Comparison of ENCODE assay signal across 18 cellular contexts in the genomic region with DNA sequence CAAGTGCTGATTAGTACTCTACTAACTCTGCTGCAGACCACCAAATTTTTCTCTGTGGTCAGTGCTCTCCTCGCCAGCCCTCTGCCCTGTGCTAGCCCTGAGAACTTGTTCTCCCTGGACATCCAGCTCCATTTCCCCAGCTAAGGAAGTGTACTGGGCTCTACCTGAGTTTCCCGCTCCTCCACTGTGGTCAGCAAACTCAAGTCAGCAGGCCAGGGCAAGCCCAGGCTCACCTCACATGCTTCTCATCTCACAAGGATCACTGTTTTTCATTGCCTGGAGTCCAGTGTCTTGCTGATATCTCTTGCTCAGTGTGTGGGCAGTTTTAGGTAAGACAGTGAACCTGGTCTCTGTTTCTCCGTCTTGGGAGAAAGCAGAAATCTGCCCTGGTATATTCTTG.
DNase-seq lines count a peak whose midpoint lies in the region; ATAC-seq, FAIRE-seq and TF ChIP-seq lines count a peak whose summit lies in the region.
"Had no signal": no experiment of that assay in that cellular context is flagged by ENCODE, and none has a peak within 500 bp of the region (broad histone marks: within the 10 kb centered on the region; RNA-seq: fewer than 3 reads in every experiment).

No MANE protein-coding gene starts in this region.

- TF ChIP-seq POLR2A in H1 (IDR thresholded peaks at IDR 0.05; ENCODE audit: control extremely low read depth in 1 of 2, low read depth in 2 of 2, low read length in 2 of 2) (no peak), ovary (IDR thresholded peaks at IDR 0.05) (no peak)

- H2BK5ac ChIP-seq in H1 (ENCODE audit: low read depth, low read length) (no peak overlapping the region), trophoblast cell (ENCODE audit: low read depth, low read length, poor library complexity) (peak overlapping the region; percentile 14)

- H3K4ac ChIP-seq in H1 (replicated peaks; ENCODE audit: insufficient read length, low read depth, low read length) (no peak overlapping the region), trophoblast cell (ENCODE audit: low read depth, low read length) (no peak overlapping the region)

- H3K18ac ChIP-seq in H1 (ENCODE audit: extremely low read depth, low read length) (no peak overlapping the region), trophoblast cell (ENCODE audit: low read length) (peak overlapping the region; percentile 7)

- DNase-seq in activated CD8-positive, alpha-beta memory T cell treated with anti-CD3 and anti-CD28 coated beads for 24 hours = peak; percentile 21
- DNase-seq in activated CD8-positive, alpha-beta memory T cell treated with anti-CD3 and anti-CD28 coated beads, Interleukin-2, amount 10 ng/mL, durations not matched to agents 7 days and 5 days = no peak
- DNase-seq in Karpas-422 (peak; percentile 57), H1 (ENCODE audit: low read depth in 1 of 2, low spot score in 2 of 2) (no peak), trophoblast cell (no peak), left colon (no peak), ovary (no peak)
- DNase-seq: 8988T; AML-193; Calu3; CD4-positive, alpha-beta T cell; DMS 273 treated with DMSO at 0.1 percent for 48 hours; GF-D8 had no signal

- H3K9me3 Mint-ChIP-seq in activated CD8-positive, alpha-beta memory T cell treated with anti-CD3 and anti-CD28 coated beads, Interleukin-2, amount 10 ng/mL, durations not matched to agents 7 days and 5 days (ENCODE audit: low read depth) = peaks cover 3% of the 10 kb centered on the region
- H3K9me3 Mint-ChIP-seq: CD4-positive, alpha-beta T cell had no signal

- H3K14ac ChIP-seq in H1 (ENCODE audit: insufficient read length) = no peak overlapping the region
- H3K14ac ChIP-seq in trophoblast cell (ENCODE audit: low read length) = peak overlapping the region; percentile 21

- H3K9me3 ChIP-seq in Karpas-422 (ENCODE audit: low read length) = no peaks in the 10 kb centered on the region
- no peaks in the 10 kb centered on the region for H3K9me3 ChIP-seq in H1 (ENCODE audit: insufficient read depth in 2 of 2, low read depth in 1 of 2, low read length in 1 of 2)
- H3K9me3 ChIP-seq in trophoblast cell (ENCODE audit: insufficient read depth, low read depth, low read length) = peaks cover 2% of the 10 kb centered on the region
- H3K9me3 ChIP-seq in ovary = no peaks in the 10 kb centered on the region

- H3K4me2 ChIP-seq in Karpas-422 (ENCODE audit: low read depth, low read length, poor library complexity, severe bottlenecking) = peak overlapping the region; percentile 73
- H3K4me2 ChIP-seq in H1 (ENCODE audit: insufficient read depth in 1 of 2, low read depth in 2 of 2, low read length in 2 of 2) = no peak overlapping the region
- H3K4me2 ChIP-seq in trophoblast cell (ENCODE audit: low read length) = no peak overlapping the region
- H3K4me2 ChIP-seq: BLaER1 treated with 17β-estradiol and CSF1 and Interleukin-3, amounts not matched to agents 10 nM and 100 nM had no signal

- no peaks in the 10 kb centered on the region for H3K9me2 ChIP-seq in Karpas-422 (replicated peaks; ENCODE audit: insufficient read depth, low read length)

- POLR2A ChIA-PET in H1 (lab: Charles Lee; ENCODE audit: partially characterized antibody) = no interaction called here

- no peak overlapping the region for H3K27ac Mint-ChIP-seq in activated CD8-positive, alpha-beta memory T cell treated with anti-CD3 and anti-CD28 coated beads, Interleukin-2, amount 10 ng/mL, durations not matched to agents 7 days and 5 days
- H3K27ac Mint-ChIP-seq: CD4-positive, alpha-beta T cell had no signal

- CTCF ChIA-PET in activated CD8-positive, alpha-beta memory T cell treated with anti-CD3 and anti-CD28 coated beads, Interleukin-2, amount 10 ng/mL, durations not matched to agents 7 days and 5 days (lab: Charles Lee) = no interaction called here
- CTCF ChIA-PET in H1 (lab: Charles Lee; ENCODE audit: partially characterized antibody) = no interaction called here

- H3K79me2 ChIP-seq in Karpas-422 (ENCODE audit: low read length) (no peaks in the 10 kb centered on the region), H1 (ENCODE audit: control insufficient read depth in 1 of 2, insufficient read depth in 2 of 2, low read length in 2 of 2) (no peaks in the 10 kb centered on the region), trophoblast cell (ENCODE audit: control insufficient read depth, insufficient read depth, low read length, poor library complexity) (no peaks in the 10 kb centered on the region)

- H3K23ac ChIP-seq in H1 (ENCODE audit: insufficient read length) (no peak overlapping the region), trophoblast cell (ENCODE audit: low read length) (no peak overlapping the region)

- H3K27me3 ChIP-seq in Karpas-422 (ENCODE audit: low read length) (no peaks in the 10 kb centered on the region), H1 (replicated peaks in 1 of 4; ENCODE audit: control insufficient read depth in 3 of 4, extremely low read depth in 1 of 4, insufficient read depth in 3 of 4, low read length in 3 of 4) (no peaks in the 10 kb centered on the region), trophoblast cell (ENCODE audit: insufficient read depth, low read length) (no peaks in the 10 kb centered on the region), ovary (no peaks in the 10 kb centered on the region)
- H3K27me3 ChIP-seq: BLaER1 treated with 17β-estradiol and CSF1 and Interleukin-3, amounts not matched to agents 10 nM and 100 nM had no signal

- intact Hi-C loops in left colon (cut with DNase I, micrococcal nuclease) (no loop called here), ovary (cut with DNase I) (no loop called here)

- TF ChIP-seq RAD21 in H1 (IDR thresholded peaks at IDR 0.05 in 1 of 2, conservative IDR thresholded peaks at IDR 0.05 in 1 of 2; ENCODE audit: low read depth in 2 of 2, low read length in 2 of 2) = no peak

- H2BK20ac ChIP-seq in H1 (ENCODE audit: low read length) = no peak overlapping the region

- H2AK5ac ChIP-seq in H1 (ENCODE audit: low read depth, low read length) (no peak overlapping the region), trophoblast cell (ENCODE audit: low read length) (no peak overlapping the region)

- H3K9ac ChIP-seq in Karpas-422 (ENCODE audit: low read length) (peak overlapping the region; percentile 56), H1 (replicated peaks in 1 of 4; ENCODE audit: extremely low read depth in 1 of 4, low read depth in 3 of 4, low read length in 3 of 4) (no peak overlapping the region), trophoblast cell (ENCODE audit: low read length) (no peak overlapping the region)
- H3K9ac ChIP-seq: BLaER1 treated with 17β-estradiol and CSF1 and Interleukin-3, amounts not matched to agents 10 nM and 100 nM had no signal

- H3K36me3 ChIP-seq in Karpas-422 (ENCODE audit: insufficient read depth, low read length) (no peaks in the 10 kb centered on the region), H1 (ENCODE audit: control insufficient read depth in 2 of 4, insufficient read depth in 4 of 4, low read length in 3 of 4) (no peaks in the 10 kb centered on the region), trophoblast cell (ENCODE audit: control insufficient read depth in 1 of 2, insufficient read depth in 2 of 2, low read length in 2 of 2) (no peaks in the 10 kb centered on the region), ovary (no peaks in the 10 kb centered on the region)
- H3K36me3 ChIP-seq: BLaER1 treated with 17β-estradiol and CSF1 and Interleukin-3, amounts not matched to agents 10 nM and 100 nM had no signal

- no peaks in the 10 kb centered on the region for H3K4me1 Mint-ChIP-seq in activated CD8-positive, alpha-beta memory T cell treated with anti-CD3 and anti-CD28 coated beads, Interleukin-2, amount 10 ng/mL, durations not matched to agents 7 days and 5 days

- H4K91ac ChIP-seq in H1 (replicated peaks; ENCODE audit: insufficient read length, low read length) = no peak overlapping the region
- peak overlapping the region; percentile 1 for H4K91ac ChIP-seq in trophoblast cell (ENCODE audit: low read depth, low read length)

- no peak overlapping the region for H2BK12ac ChIP-seq in H1 (ENCODE audit: low read depth, low read length)
- no peak overlapping the region for H2BK12ac ChIP-seq in trophoblast cell (ENCODE audit: low read length)

- no peak overlapping the region for H4K5ac ChIP-seq in H1 (ENCODE audit: insufficient read length, low read depth, low read length)

- H3K27ac ChIP-seq in Karpas-422 (ENCODE audit: low read length) (peak overlapping the region; percentile 53), H1 (ENCODE audit: low read depth, low read length) (no peak overlapping the region), trophoblast cell (ENCODE audit: low read depth, low read length) (no peak overlapping the region), ovary (no peak overlapping the region)
- H3K27ac ChIP-seq: BLaER1 treated with 17β-estradiol and CSF1 and Interleukin-3, amounts not matched to agents 10 nM and 100 nM; HL-60 had no signal

- no peak for ATAC-seq in activated CD8-positive, alpha-beta memory T cell treated with anti-CD3 and anti-CD28 coated beads, Interleukin-2, amount 10 ng/mL, durations not matched to agents 7 days and 5 days
- ATAC-seq in left colon = no peak
- ATAC-seq in GM19324 (IDR thresholded peaks at IDR 0.05; ENCODE audit: low FRiP score, unreplicated experiment) = no peak
- ATAC-seq: HCT116 had no signal

- H2BK120ac ChIP-seq in H1 (replicated peaks; ENCODE audit: low read depth, low read length) (peak overlapping the region; percentile 40), trophoblast cell (ENCODE audit: insufficient read depth, low read length, poor library complexity) (no peak overlapping the region)

- H3K4me1 ChIP-seq in Karpas-422 (ENCODE audit: low read length) (peaks cover 29% of the 10 kb centered on the region), H1 (replicated peaks in 1 of 4; ENCODE audit: control insufficient read depth in 3 of 4, insufficient read depth in 4 of 4, low read length in 3 of 4) (no peaks in the 10 kb centered on the region), trophoblast cell (ENCODE audit: control insufficient read depth in 1 of 2, insufficient read depth in 2 of 2, low read length in 2 of 2) (peaks cover 3 to 7% of the 10 kb centered on the region in 2 experiments), ovary (ENCODE audit: insufficient read depth) (no peaks in the 10 kb centered on the region)
- H3K4me1 ChIP-seq: BLaER1 treated with 17β-estradiol and CSF1 and Interleukin-3, amounts not matched to agents 10 nM and 100 nM had no signal

- no peaks in the 10 kb centered on the region for H3K27me3 Mint-ChIP-seq in activated CD8-positive, alpha-beta memory T cell treated with anti-CD3 and anti-CD28 coated beads, Interleukin-2, amount 10 ng/mL, durations not matched to agents 7 days and 5 days
- H3K27me3 Mint-ChIP-seq: CD4-positive, alpha-beta T cell had no signal

- H3K23me2 ChIP-seq in H1 (ENCODE audit: low read depth, low read length) = peaks cover 5% of the 10 kb centered on the region

- no peaks in the 10 kb centered on the region for H3K36me3 Mint-ChIP-seq in activated CD8-positive, alpha-beta memory T cell treated with anti-CD3 and anti-CD28 coated beads, Interleukin-2, amount 10 ng/mL, durations not matched to agents 7 days and 5 days

- H4K12ac ChIP-seq in trophoblast cell (ENCODE audit: low read depth, low read length) = no peak overlapping the region

- H3K56ac ChIP-seq in H1 (replicated peaks; ENCODE audit: insufficient read length, low read depth, low read length) = no peak overlapping the region

- H3K4me3 ChIP-seq in Karpas-422 (ENCODE audit: low read length) = peak overlapping the region; percentile 36
- no peak overlapping the region for H3K4me3 ChIP-seq in H1 (ENCODE audit: extremely low read depth in 1 of 4, insufficient read depth in 2 of 4, low read depth in 3 of 4, low read length in 4 of 4)
- no peak overlapping the region for H3K4me3 ChIP-seq in trophoblast cell (ENCODE audit: low read depth, low read length)
- H3K4me3 ChIP-seq in ovary = no peak overlapping the region
- H3K4me3 ChIP-seq: BLaER1 treated with 17β-estradiol and CSF1 and Interleukin-3, amounts not matched to agents 10 nM and 100 nM had no signal

- no peak for FAIRE-seq in H1 (lab: Jason Lieb, UNC)
- FAIRE-seq: H54 had no signal

- H2AFZ ChIP-seq in Karpas-422 (ENCODE audit: low read length) (peak overlapping the region; percentile 55; the same call in 1 of the 2 replicates), H1 (ENCODE audit: low read length) (no peak overlapping the region), trophoblast cell (ENCODE audit: insufficient read depth, low read length, poor library complexity) (no peak overlapping the region)

- no peak overlapping the region for H4K8ac ChIP-seq in H1 (ENCODE audit: extremely low read depth, insufficient read depth, low read length)
- H4K8ac ChIP-seq in trophoblast cell (ENCODE audit: low read depth, low read length) = peak overlapping the region; percentile 17

- H3K79me1 ChIP-seq in H1 (ENCODE audit: low read depth, low read length) (no peaks in the 10 kb centered on the region), trophoblast cell (ENCODE audit: low read length) (peaks cover 3% of the 10 kb centered on the region)

- H2BK15ac ChIP-seq in H1 (ENCODE audit: low read length) = no peak overlapping the region

- H3K4me3 Mint-ChIP-seq in activated CD8-positive, alpha-beta memory T cell treated with anti-CD3 and anti-CD28 coated beads, Interleukin-2, amount 10 ng/mL, durations not matched to agents 7 days and 5 days = no peak overlapping the region
- H3K4me3 Mint-ChIP-seq: CD4-positive, alpha-beta T cell had no signal

- no peak for TF ChIP-seq CTCF in H1 (IDR thresholded peaks at IDR 0.05; ENCODE audit: control extremely low read depth in 1 of 3, insufficient read depth in 1 of 3, low read depth in 1 of 3, low read length in 3 of 3)
- no peak for TF ChIP-seq CTCF in ovary (IDR thresholded peaks at IDR 0.05)

- 91% methylated on average over 3 of the region's 3 CpGs; no CpG with 5 or more reads in 1 of the 2 experiments for WGBS in H1 (ENCODE audit: extremely low coverage in 1 of 2, insufficient coverage in 1 of 2, insufficient read length in 1 of 2, insufficient replicate concordance in 2 of 2, low coverage in 1 of 2, low lambda C conversion rate in 2 of 2, missing lambda C conversion rate in 1 of 2), 2 experiments
- WGBS in trophoblast cell (ENCODE audit: extremely low coverage, insufficient coverage, insufficient read length) = no CpG with 5 or more reads among the region's 3 CpGs
- 92 to 97% (median 96%) methylated on average over 3 of the region's 3 CpGs for WGBS in ovary, 3 donors

- H4K20me1 ChIP-seq in Karpas-422 (ENCODE audit: insufficient read depth, low read depth, low read length) = no peaks in the 10 kb centered on the region
- H4K20me1 ChIP-seq in H1 (replicated peaks in 1 of 2; ENCODE audit: control insufficient read depth in 1 of 2, insufficient read depth in 2 of 2, low read length in 2 of 2) = no peaks in the 10 kb centered on the region
- H4K20me1 ChIP-seq: BLaER1 treated with 17β-estradiol and CSF1 and Interleukin-3, amounts not matched to agents 10 nM and 100 nM had no signal

- TF ChIP-seq EP300 in H1 (IDR thresholded peaks at IDR 0.05; ENCODE audit: borderline replicate concordance in 1 of 2, low read depth in 2 of 2, low read length in 2 of 2) = no peak
- no peak for TF ChIP-seq EP300 in ovary (IDR thresholded peaks at IDR 0.05)

Comparison
In these comparisons a context has a peak if more than half of its experiments do, and no peak if none do; other contexts are left out.
1. DNase-seq: peak in activated CD8-positive, alpha-beta memory T cell treated with anti-CD3 and anti-CD28 coated beads for 24 hours (single experiment) and Karpas-422 (single experiment); none in activated CD8-positive, alpha-beta memory T cell treated with anti-CD3 and anti-CD28 coated beads, Interleukin-2, amount 10 ng/mL, durations not matched to agents 7 days and 5 days (single experiment), H1 (0 of 2), trophoblast cell (0 of 2), left colon (0 of 2) and ovary (0 of 5).